2 cellular contexts compared by ENCODE assay signal in genomic region chr19:15287496-15287895, GRCh38.
TF ChIP-seq lines count a peak whose summit lies in the region.

No MANE protein-coding gene starts in this region.

TF ChIP-seq in SK-N-SH, 30 proteins besides CTCF, POLR2A, EP300 and RAD21 (continued from another document):
- TF ChIP-seq USF1 (IDR thresholded peaks at IDR 0.05; ENCODE audit: borderline replicate concordance, low read depth) (no peak), CHD2 (IDR thresholded peaks at IDR 0.05; ENCODE audit: low read length, partially characterized antibody) (no peak), YY1 (IDR thresholded peaks at IDR 0.05; ENCODE audit: low read depth) (no peak), PBX3 (IDR thresholded peaks at IDR 0.05) (no peak), TEAD4 (IDR thresholded peaks at IDR 0.05; ENCODE audit: borderline replicate concordance, insufficient read depth) (no peak), REST (IDR thresholded peaks at IDR 0.05; ENCODE audit: low read depth, low read length) (no peak), RCOR1 (IDR thresholded peaks at IDR 0.05; ENCODE audit: low read length) (no peak)

TF ChIP-seq in SK-N-SH treated with all-trans-retinoic acid at 6 μM for 48 hours, 23 proteins besides CTCF, POLR2A, EP300 and RAD21 (continued from another document):
- no peak for TF ChIP-seq ZNF565 (CRISPR knock-in tag; conservative IDR thresholded peaks at IDR 0.05; ENCODE audit: low read depth)
- TF ChIP-seq GLIS3 (CRISPR knock-in tag; IDR thresholded peaks at IDR 0.05) = no peak
- no peak for TF ChIP-seq ISL1 (CRISPR knock-in tag; IDR thresholded peaks at IDR 0.05)
